1 cellular context compared by ENCODE assay signal in the genomic region with DNA sequence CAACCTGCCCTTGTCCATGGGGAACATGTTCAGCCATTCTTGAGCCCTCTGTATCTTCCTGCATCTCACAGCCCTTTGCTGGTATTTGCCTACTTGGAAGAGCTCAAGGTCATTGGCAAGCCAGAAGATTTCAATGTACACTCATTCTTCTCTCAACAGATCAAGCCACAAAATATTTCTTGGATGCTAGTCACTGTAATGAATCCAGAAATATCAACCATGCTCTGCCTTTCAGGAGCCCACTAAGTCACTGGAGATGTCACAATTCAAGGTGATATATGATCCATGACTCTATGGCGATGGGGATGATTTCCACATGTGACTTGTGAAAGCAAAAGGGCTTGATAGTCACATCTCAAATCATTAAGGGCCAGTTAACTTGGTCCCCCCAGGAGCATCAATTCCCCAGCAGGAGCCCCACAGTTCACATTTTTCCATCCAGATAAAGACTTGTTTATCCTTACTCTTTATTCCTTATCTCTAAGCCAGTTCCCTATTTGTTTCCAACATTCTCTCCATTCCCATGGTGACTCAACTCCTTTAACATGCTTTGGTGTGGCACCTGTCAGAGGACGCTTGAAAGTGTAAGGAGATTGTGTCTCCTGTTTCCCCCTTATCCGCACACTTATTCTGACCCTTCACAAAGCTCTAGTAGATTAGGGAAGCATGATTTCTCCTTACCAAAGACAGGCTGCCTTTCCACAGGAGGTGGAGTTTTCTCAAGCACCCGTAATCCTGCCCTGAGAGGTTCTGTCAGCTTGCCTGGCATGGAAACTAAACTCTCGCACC.
TF ChIP-seq lines count a peak whose summit lies in the region.

No MANE protein-coding gene starts in this region.

TF ChIP-seq in IMR-90, 13 proteins besides CTCF, POLR2A, EP300 and RAD21:
- peak; percentile 34; the same call in 1 of the 2 replicates for TF ChIP-seq BHLHE40 (IDR thresholded peaks at IDR 0.05; ENCODE audit: low read depth, low read length)
- no peak for TF ChIP-seq MAZ (IDR thresholded peaks at IDR 0.05; ENCODE audit: borderline replicate concordance, low read depth, low read length)
- TF ChIP-seq CEBPB (IDR thresholded peaks at IDR 0.05; ENCODE audit: low read depth, low read length): peak; percentile 91
